16 cellular contexts compared by ENCODE assay signal in the genomic region with DNA sequence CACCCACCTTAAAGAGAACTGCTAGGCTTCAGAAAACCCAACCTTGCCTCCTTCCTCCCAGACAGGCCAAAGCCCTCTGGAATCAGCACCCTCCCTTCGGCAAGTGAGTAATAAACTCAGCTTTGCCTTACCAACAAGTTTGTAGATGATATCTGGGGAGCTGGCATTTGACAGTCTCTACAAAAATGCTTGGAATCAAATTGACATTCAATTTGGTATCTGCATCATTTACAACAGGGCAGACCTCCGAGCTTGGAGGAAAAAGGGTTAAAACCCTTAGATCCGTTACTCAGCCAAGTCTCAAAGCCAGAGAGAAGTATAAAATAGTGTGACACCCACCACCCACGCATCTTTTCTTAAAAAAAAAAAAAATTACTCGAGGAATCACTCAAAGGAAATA.
A peak's percentile ranks its signal among the peaks of the same experiment; 100 is the strongest.
DNase-seq lines count a peak whose midpoint lies in the region; ATAC-seq lines count a peak whose summit lies in the region.
"Had no signal": no experiment of that assay in that cellular context is flagged by ENCODE, and none has a peak within 500 bp of the region (broad histone marks: within the 10 kb centered on the region; RNA-seq: fewer than 3 reads in every experiment).

No MANE protein-coding gene starts in this region.

- no peak for DNase-seq in T-helper 2 cell treated with Interferon-gamma antibody and Interleukin-4, amounts not matched to agents 5 μg/mL and 100 μg/mL, for 36 hours (ENCODE audit: low spot score)
- DNase-seq in T-helper 2 cell (no peak), CD1c-positive myeloid dendritic cell (ENCODE audit: extremely low spot score) (peak; percentile 11), T-helper 17 cell (no peak), dedifferentiated amniotic fluid mesenchymal stem cell (ENCODE audit: extremely low spot score) (peak; percentile 53), SKM-1 treated with dmso at 0.1 percent for 144 hours (lab: John Stamatoyannopoulos, UW; ENCODE audit: unreplicated experiment) (no peak), UCSD-AML1 (lab: John Stamatoyannopoulos, UW; ENCODE audit: unreplicated experiment) (no peak)
- DNase-seq: activated CD4-positive, alpha-beta T cell treated with anti-CD3 and anti-CD28 coated beads, Interleukin-2, amount 10 ng/mL, durations not matched to agents 7 days and 5 days; body of pancreas; cortex of kidney; foreskin fibroblast; midbrain; NCI-H1436 treated with DMSO at 0.1 percent for 48 hours; NCI-H774; tibial artery had no signal

- H3K36me3 Mint-ChIP-seq in T-helper 2 cell treated with Interferon-gamma antibody and Interleukin-4, amounts not matched to agents 5 μg/mL and 100 μg/mL, for 36 hours (ENCODE audit: low read depth) = peaks cover 7% of the 10 kb centered on the region
- H3K36me3 Mint-ChIP-seq in T-helper 17 cell (ENCODE audit: low read depth) = peaks cover 2% of the 10 kb centered on the region

- peak overlapping the region; percentile 8 for H3K4me3 Mint-ChIP-seq in T-helper 2 cell treated with Interferon-gamma antibody and Interleukin-4, amounts not matched to agents 5 μg/mL and 100 μg/mL, for 36 hours
- H3K4me3 Mint-ChIP-seq in T-helper 17 cell = no peak overlapping the region
- H3K4me3 Mint-ChIP-seq: activated CD4-positive, alpha-beta T cell treated with anti-CD3 and anti-CD28 coated beads, Interleukin-2, amount 10 ng/mL, durations not matched to agents 7 days and 5 days had no signal

- H3K9me3 Mint-ChIP-seq in T-helper 2 cell treated with Interferon-gamma antibody and Interleukin-4, amounts not matched to agents 5 μg/mL and 100 μg/mL, for 36 hours = no peaks in the 10 kb centered on the region
- H3K9me3 Mint-ChIP-seq: activated CD4-positive, alpha-beta T cell treated with anti-CD3 and anti-CD28 coated beads, Interleukin-2, amount 10 ng/mL, durations not matched to agents 7 days and 5 days had no signal

- H3K27ac Mint-ChIP-seq in T-helper 2 cell treated with Interferon-gamma antibody and Interleukin-4, amounts not matched to agents 5 μg/mL and 100 μg/mL, for 36 hours = peak overlapping the region; percentile 52
- peak overlapping the region; percentile 9 for H3K27ac Mint-ChIP-seq in T-helper 17 cell
- H3K27ac Mint-ChIP-seq: activated CD4-positive, alpha-beta T cell treated with anti-CD3 and anti-CD28 coated beads, Interleukin-2, amount 10 ng/mL, durations not matched to agents 7 days and 5 days had no signal

- ATAC-seq in T-helper 17 cell = no peak
- ATAC-seq in GM21360 (IDR thresholded peaks at IDR 0.05; ENCODE audit: unreplicated experiment) = no peak
- ATAC-seq: body of pancreas had no signal

- H3K9me3 ChIP-seq in T-helper 17 cell (ENCODE audit: control insufficient read depth, low read length, poor library complexity, severe bottlenecking) = no peaks in the 10 kb centered on the region
- H3K9me3 ChIP-seq: body of pancreas, tibial artery had no signal

- H3K27me3 Mint-ChIP-seq in T-helper 2 cell treated with Interferon-gamma antibody and Interleukin-4, amounts not matched to agents 5 μg/mL and 100 μg/mL, for 36 hours (ENCODE audit: low read depth) = no peaks in the 10 kb centered on the region
- no peaks in the 10 kb centered on the region for H3K27me3 Mint-ChIP-seq in T-helper 17 cell
- H3K27me3 Mint-ChIP-seq: activated CD4-positive, alpha-beta T cell treated with anti-CD3 and anti-CD28 coated beads, Interleukin-2, amount 10 ng/mL, durations not matched to agents 7 days and 5 days had no signal

- H3K4me1 Mint-ChIP-seq in T-helper 2 cell treated with Interferon-gamma antibody and Interleukin-4, amounts not matched to agents 5 μg/mL and 100 μg/mL, for 36 hours (ENCODE audit: low read depth) = peaks cover 51% of the 10 kb centered on the region
- peaks cover 36% of the 10 kb centered on the region for H3K4me1 Mint-ChIP-seq in T-helper 17 cell

Comparison
In these comparisons a context has a peak if more than half of its experiments do, and no peak if none do; other contexts are left out.
1. DNase-seq: peak in CD1c-positive myeloid dendritic cell (single experiment) and dedifferentiated amniotic fluid mesenchymal stem cell (single experiment); none in T-helper 2 cell treated with Interferon-gamma antibody and Interleukin-4, amounts not matched to agents 5 μg/mL and 100 μg/mL, for 36 hours (single experiment), T-helper 2 cell (0 of 5), T-helper 17 cell (0 of 3), SKM-1 treated with dmso at 0.1 percent for 144 hours (single experiment) and UCSD-AML1 (single experiment).